16 cellular contexts compared by ENCODE assay signal in genomic region chr10:71818674-71819260, GRCh38. TPM values are rescaled to one million over a fixed set of nuclear protein-coding genes. Genes with fewer than 3 reads are reported as not detected.
A peak's percentile ranks its signal among the peaks of the same experiment; 100 is the strongest.
DNase-seq lines count a peak whose midpoint lies in the region; ATAC-seq, FAIRE-seq and TF ChIP-seq lines count a peak whose summit lies in the region.
"Had no signal": no experiment of that assay in that cellular context is flagged by ENCODE, and none has a peak within 500 bp of the region (broad histone marks: within the 10 kb centered on the region; RNA-seq: fewer than 3 reads in every experiment).

No MANE protein-coding gene starts in this region.

- no peak overlapping the region for H2AFZ ChIP-seq in astrocyte (ENCODE audit: low read depth, low read length)

- H3K9me3 ChIP-seq in heart left ventricle (no peaks in the 10 kb centered on the region), astrocyte (ENCODE audit: insufficient read depth, low read depth, low read length) (no peaks in the 10 kb centered on the region)
- H3K9me3 ChIP-seq: BLaER1 treated with 17β-estradiol and CSF1 and Interleukin-3, amounts not matched to agents 10 nM and 100 nM; Caco-2; HAP-1 had no signal

- H3K4me2 ChIP-seq in astrocyte (ENCODE audit: low read length), result no peak overlapping the region

- H3K4me1 Mint-ChIP-seq in astrocyte (ENCODE audit: low read depth, unreplicated experiment), result peaks cover 17% of the 10 kb centered on the region

- DNase-seq in heart left ventricle, result peak in 1 of 5 donors; percentile 16
- DNase-seq in left cardiac atrium, result no peak
- DNase-seq in astrocyte (ENCODE audit: low read depth), result no peak
- DNase-seq in substantia nigra (lab: John Stamatoyannopoulos, UW), result no peak
- no peak for DNase-seq in T-helper 9 cell
- DNase-seq in COLO668 (lab: John Stamatoyannopoulos, UW; ENCODE audit: unreplicated experiment), result no peak
- no peak for DNase-seq in mesenteric fat pad (ENCODE audit: low spot score)
- DNase-seq: 8988T, Caco-2, IMR-90, NCI-H1417, NCI-H2029, NCI-H524 had no signal

- no peak overlapping the region for H3K9ac ChIP-seq in astrocyte (ENCODE audit: low read length)

- H3K9me3 Mint-ChIP-seq in astrocyte (ENCODE audit: unreplicated experiment), result no peaks in the 10 kb centered on the region

- no peak overlapping the region for H3K4me3 Mint-ChIP-seq in astrocyte (ENCODE audit: unreplicated experiment)

- no peaks in the 10 kb centered on the region for H3K27me3 ChIP-seq in heart left ventricle
- H3K27me3 ChIP-seq in astrocyte (ENCODE audit: insufficient read depth, low read length), result no peaks in the 10 kb centered on the region
- H3K27me3 ChIP-seq in layer of hippocampus (ENCODE audit: control insufficient read depth, insufficient read depth, low read length), result no peaks in the 10 kb centered on the region
- H3K27me3 ChIP-seq: BLaER1 treated with 17β-estradiol and CSF1 and Interleukin-3, amounts not matched to agents 10 nM and 100 nM had no signal

- no peak for FAIRE-seq in astrocyte (lab: Jason Lieb, UNC)

- TF ChIP-seq POLR2A in heart left ventricle (IDR thresholded peaks at IDR 0.05), result no peak

- H4K20me1 ChIP-seq in astrocyte (ENCODE audit: insufficient read depth, low read length), result peaks cover 97% of the 10 kb centered on the region

- H3K27ac Mint-ChIP-seq in astrocyte (ENCODE audit: unreplicated experiment), result peak overlapping the region; percentile 26

- H3K36me3 Mint-ChIP-seq in astrocyte (ENCODE audit: low read depth, unreplicated experiment), result peaks cover 40% of the 10 kb centered on the region

- peak overlapping the region; percentile 2 to 80 (median 70) for H3K27ac ChIP-seq in heart left ventricle
- H3K27ac ChIP-seq in astrocyte (ENCODE audit: low read depth, low read length), result no peak overlapping the region
- peak overlapping the region; percentile 78 for H3K27ac ChIP-seq in layer of hippocampus (ENCODE audit: low read depth, low read length)
- H3K27ac ChIP-seq in substantia nigra (ENCODE audit: low read depth, low read length, poor library complexity, severe bottlenecking), result peak overlapping the region; percentile 74

- H3K4me3 ChIP-seq in heart left ventricle, result no peak overlapping the region
- H3K4me3 ChIP-seq in astrocyte (ENCODE audit: insufficient read depth, low read depth, low read length), result no peak overlapping the region
- H3K4me3 ChIP-seq: BLaER1 treated with 17β-estradiol and CSF1 and Interleukin-3, amounts not matched to agents 10 nM and 100 nM; HAP-1 had no signal

- ATAC-seq in heart left ventricle (no peak), left cardiac atrium (no peak)

- intact Hi-C loops in heart left ventricle (cut with DNase I) (loop anchor here in 7 of 10 donors (5.0 to 10.0 kb wide), 6 partner anchors 79 to 504 kb away; partner anchors contain the start of genes SLC29A3 (in 3 of the 7) and CDH23 (in 1 of the 7)), left cardiac atrium (cut with DNase I) (loop anchor here (10.0 kb wide), 1 partner anchor 424 kb away; the partner anchor contains the start of gene CDH23 (in 2 of the 2))

- H3K27me3 Mint-ChIP-seq in astrocyte (ENCODE audit: low read depth, unreplicated experiment), result no peaks in the 10 kb centered on the region

- peaks cover 3 to 94% (median 89%) of the 10 kb centered on the region in 9 donors for H3K36me3 ChIP-seq in heart left ventricle
- H3K36me3 ChIP-seq in astrocyte (ENCODE audit: insufficient read depth, low read length), result peaks cover 43% of the 10 kb centered on the region

- no peaks in the 10 kb centered on the region for H3K79me2 ChIP-seq in astrocyte (ENCODE audit: insufficient read depth, low read length)

- TF ChIP-seq CTCF in heart left ventricle (IDR thresholded peaks at IDR 0.05) (no peak), astrocyte (IDR thresholded peaks at IDR 0.05; ENCODE audit: insufficient read depth, low read depth, low read length) (no peak)

- H3K4me1 ChIP-seq in heart left ventricle (peaks cover 0 to 55% (median 21%) of the 10 kb centered on the region in 12 donors), astrocyte (ENCODE audit: insufficient read depth, low read length) (peaks cover 9% of the 10 kb centered on the region)
- H3K4me1 ChIP-seq: Caco-2, HAP-1 had no signal

- 89 to 97% (median 94%) methylated on average over 8 to 14 of the region's 14 CpGs for WGBS in heart left ventricle, 4 donors

RNA-seq across cellular contexts. Expression of gene PSAP, which starts 32.3 kb away (rescaled TPM):
- total RNA-seq in heart left ventricle (1,000 to 10,000 TPM; 1,282 to 2,171 (median 1,665) TPM), left cardiac atrium (1,000 to 10,000 TPM; 1,413 to 1,441 TPM), astrocyte (1,120 and 1,191 TPM in 2 replicates), mesenteric fat pad (1,414 TPM)
- polyA plus RNA-seq in heart left ventricle, result 1,000 to 10,000 TPM in 1 of 2 donors, 100 to 1,000 TPM in 1; 454 to 1,132 TPM

RNA-seq across cellular contexts. Expression of gene VSIR, which starts 45.4 kb away (rescaled TPM):
- total RNA-seq in heart left ventricle (100 to 1,000 TPM in 1 of 9 donors, 10 to 100 TPM in 8; 32.6 to 103 (median 83.2) TPM), left cardiac atrium (10 to 100 TPM; 40.6 to 65.3 TPM), astrocyte (2.9 and 3.4 TPM in 2 replicates), mesenteric fat pad (128 TPM)
- polyA plus RNA-seq in heart left ventricle, result 100 to 1,000 TPM in 1 of 2 donors, 10 to 100 TPM in 1; 56.7 to 181 TPM
